22 cellular contexts compared by ENCODE assay signal in the genomic region with DNA sequence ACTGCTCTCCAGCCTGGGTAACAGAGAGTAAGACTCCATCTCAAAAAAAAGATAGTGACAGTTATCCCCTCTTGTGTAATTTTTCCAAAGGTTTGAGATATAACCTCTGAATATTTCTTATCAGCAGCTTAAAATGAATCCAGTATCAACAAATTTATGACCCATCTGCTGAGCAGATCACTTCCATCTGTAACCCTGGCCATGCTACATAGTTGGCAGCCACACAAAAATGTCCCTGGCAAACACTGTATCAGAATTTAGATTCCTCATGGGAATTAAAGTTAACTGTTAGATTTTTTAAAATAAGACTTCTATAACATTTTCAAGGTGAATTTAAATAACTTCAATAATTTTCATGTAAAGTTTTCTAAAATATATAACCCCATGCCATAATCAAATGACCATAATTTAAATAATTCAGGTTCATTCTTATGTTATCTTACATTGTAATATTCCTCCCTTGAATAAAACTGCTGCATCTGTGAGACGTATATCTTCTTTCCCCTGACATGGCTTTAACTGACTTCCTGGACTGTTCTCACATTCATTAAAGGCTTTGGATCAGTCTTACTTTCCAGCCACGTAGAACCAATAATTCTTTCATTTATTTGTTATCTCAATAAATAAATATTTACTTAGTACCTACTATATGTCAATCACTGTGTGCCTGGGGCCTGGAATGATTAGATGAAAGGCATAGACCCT.
A peak's percentile ranks its signal among the peaks of the same experiment; 100 is the strongest.
DNase-seq lines count a peak whose midpoint lies in the region; ATAC-seq and TF ChIP-seq lines count a peak whose summit lies in the region.
"Had no signal": no experiment of that assay in that cellular context is flagged by ENCODE, and none has a peak within 500 bp of the region (broad histone marks: within the 10 kb centered on the region; RNA-seq: fewer than 3 reads in every experiment).

No MANE protein-coding gene starts in this region.

- in situ Hi-C loops in HAP-1 (cut with MboI; ENCODE audit: low sequenced_read_pairs) = no loop called here

- DNase-seq in AG10803 (ENCODE audit: low read depth) (peak; percentile 89), HFF-Myc (ENCODE audit: extremely low read depth, low read depth) (peak; percentile 36), fibroblast of pulmonary artery (ENCODE audit: low read depth) (peak; percentile 29), GM19238 (ENCODE audit: insufficient read length, low spot score) (no peak), HAP-1 (ENCODE audit: low spot score in 2 of 2) (no peak), HuH-7.5 (ENCODE audit: low spot score) (no peak)
- DNase-seq: activated CD4-positive, alpha-beta T cell treated with anti-CD3 and anti-CD28 coated beads for 1 hour; activated CD8-positive, alpha-beta memory T cell treated with anti-CD3 and anti-CD28 coated beads, Interleukin-2, amount 10 ng/mL, durations not matched to agents 7 days and 5 days; activated effector memory CD4-positive, alpha-beta T cell treated with anti-CD3 and anti-CD28 coated beads, Interleukin-2, amount 50 U/mL, for 16 hours; anterior cingulate cortex; colonic mucosa; glutamatergic neuron; immature natural killer cell; posterior cingulate gyrus; SHP77 treated with DMSO at 0.1 percent for 48 hours; small intestine; stimulated activated CD4-positive, alpha-beta T cell treated with anti-CD3 and anti-CD28 coated beads, Interleukin-4, amount 100 ng/mL, for 4 hours; stimulated activated CD8-positive, alpha-beta memory T cell treated with anti-CD3 and anti-CD28 coated beads, Interleukin-4, amount 100 ng/mL, for 48 hours; T-helper 2 cell had no signal

- H3K27me3 ChIP-seq in HAP-1 (ENCODE audit: low read depth) = 0 out of 2 replicates have a peak, but pooled peaks cover 3% of the 10 kb centered on the region
- H3K27me3 ChIP-seq: colonic mucosa had no signal

- H3K4me3 ChIP-seq in AG10803 (ENCODE audit: low read length) = no peak overlapping the region
- no peak overlapping the region for H3K4me3 ChIP-seq in HFF-Myc (replicated peaks; ENCODE audit: low read depth, low read length)
- H3K4me3 ChIP-seq in fibroblast of pulmonary artery (replicated peaks; ENCODE audit: low read depth, low read length) = no peak overlapping the region
- H3K4me3 ChIP-seq in HAP-1 = no peak overlapping the region
- H3K4me3 ChIP-seq: colonic mucosa had no signal

- H3K9me3 ChIP-seq in HAP-1 = no peaks in the 10 kb centered on the region
- H3K9me3 ChIP-seq: Caco-2, colonic mucosa had no signal

- no peaks in the 10 kb centered on the region for H3K36me3 ChIP-seq in HAP-1 (replicated peaks)
- H3K36me3 ChIP-seq: colonic mucosa had no signal

- H3K27ac ChIP-seq in VCaP = peak overlapping the region; percentile 74
- H3K27ac ChIP-seq: colonic mucosa had no signal

- H3K4me1 ChIP-seq in HAP-1 = peaks cover 8% of the 10 kb centered on the region
- H3K4me1 ChIP-seq: colonic mucosa had no signal

- ATAC-seq in HG03139 (IDR thresholded peaks at IDR 0.05; ENCODE audit: unreplicated experiment) = no peak
- ATAC-seq: activated CD8-positive, alpha-beta memory T cell treated with anti-CD3 and anti-CD28 coated beads, Interleukin-2, amount 10 ng/mL, durations not matched to agents 7 days and 5 days had no signal

- TF ChIP-seq CTCF in AG10803 (conservative IDR thresholded peaks at IDR 0.05; ENCODE audit: low read length) = no peak
- TF ChIP-seq CTCF in HFF-Myc (IDR thresholded peaks at IDR 0.05; ENCODE audit: low read depth, low read length, missing control alignments) = no peak
- TF ChIP-seq CTCF in VCaP (conservative IDR thresholded peaks at IDR 0.05) = no peak
- TF ChIP-seq CTCF in fibroblast of pulmonary artery (IDR thresholded peaks at IDR 0.05; ENCODE audit: low read length, missing control alignments) = no peak

Comparison
In these comparisons a context has a peak if more than half of its experiments do, and no peak if none do; other contexts are left out.
1. DNase-seq: peak in AG10803 (single experiment), HFF-Myc (single experiment) and fibroblast of pulmonary artery (single experiment); none in GM19238 (single experiment), HAP-1 (0 of 2) and HuH-7.5 (single experiment).